Comparison of ENCODE assay signal across 1 cellular context in genomic region chr11:75570559-75571139, GRCh38.
TF ChIP-seq lines count a peak whose summit lies in the region.

No MANE protein-coding gene starts in this region.

TF ChIP-seq in K562, 482 proteins besides CTCF, POLR2A, EP300 and RAD21:
- TF ChIP-seq U2AF2 (optimal IDR thresholded peaks at IDR 0.05; ENCODE audit: low read depth, low read length) (no peak), ZC3H4 (CRISPR knock-in tag; IDR thresholded peaks at IDR 0.05; ENCODE audit: borderline replicate concordance) (peak; percentile 87; the same call in 1 of the 2 replicates), RBFOX2 (IDR thresholded peaks at IDR 0.05; ENCODE audit: low read depth, low read length) (0 out of 2 replicates have a peak, but pooled peaks have one; percentile 16), SAFB (IDR thresholded peaks at IDR 0.05; ENCODE audit: borderline replicate concordance, low read depth, low read length) (no peak), KLF1 (tag; IDR thresholded peaks at IDR 0.05) (no peak), ZNF551 (CRISPR knock-in tag; IDR thresholded peaks at IDR 0.05) (no peak), MYNN (IDR thresholded peaks at IDR 0.05) (no peak), MYNN (CRISPR knock-in tag; IDR thresholded peaks at IDR 0.05) (no peak), PHTF2 (CRISPR knock-in tag; IDR thresholded peaks at IDR 0.05) (no peak), SRF (CRISPR knock-in tag; IDR thresholded peaks at IDR 0.05) (no peak)
- TF ChIP-seq, protein P1, sequence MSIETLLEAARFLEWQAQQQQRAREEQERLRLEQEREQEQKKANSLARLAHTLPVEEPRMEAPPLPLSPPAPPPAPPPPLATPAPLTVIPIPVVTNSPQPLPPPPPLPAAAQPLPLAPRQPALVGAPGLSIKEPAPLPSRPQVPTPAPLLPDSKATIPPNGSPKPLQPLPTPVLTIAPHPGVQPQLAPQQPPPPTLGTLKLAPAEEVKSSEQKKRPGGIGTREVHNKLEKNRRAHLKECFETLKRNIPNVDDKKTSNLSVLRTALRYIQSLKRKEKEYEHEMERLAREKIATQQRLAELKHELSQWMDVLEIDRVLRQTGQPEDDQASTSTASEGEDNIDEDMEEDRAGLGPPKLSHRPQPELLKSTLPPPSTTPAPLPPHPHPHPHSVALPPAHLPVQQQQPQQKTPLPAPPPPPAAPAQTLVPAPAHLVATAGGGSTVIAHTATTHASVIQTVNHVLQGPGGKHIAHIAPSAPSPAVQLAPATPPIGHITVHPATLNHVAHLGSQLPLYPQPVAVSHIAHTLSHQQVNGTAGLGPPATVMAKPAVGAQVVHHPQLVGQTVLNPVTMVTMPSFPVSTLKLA (conservative IDR thresholded peaks at IDR 0.05): no peak
TF ChIP-seq in K562: peak in this region for 2.
